ENCODE assay signal across 15 cellular contexts in genomic region chr6:129252377-129253071, GRCh38.
DNase-seq lines count a peak whose midpoint lies in the region; ATAC-seq, FAIRE-seq and TF ChIP-seq lines count a peak whose summit lies in the region.
"Had no signal": no experiment of that assay in that cellular context is flagged by ENCODE, and none has a peak within 500 bp of the region (broad histone marks: within the 10 kb centered on the region; RNA-seq: fewer than 3 reads in every experiment).

No MANE protein-coding gene starts in this region.

- ATAC-seq in body of pancreas: no peak
- no peak for ATAC-seq in HG02571 (IDR thresholded peaks at IDR 0.05; ENCODE audit: unreplicated experiment)

- no peak for TF ChIP-seq POLR2A in body of pancreas (IDR thresholded peaks at IDR 0.05)

- H3K4me2 ChIP-seq in OCI-LY3 (ENCODE audit: low read length) (peak overlapping the region; percentile 24; the same call in 1 of the 2 replicates), fibroblast of lung (ENCODE audit: extremely low read depth, insufficient read depth, low read length) (no peak overlapping the region)
- H3K4me2 ChIP-seq: BLaER1 had no signal

- H3K9me3 ChIP-seq in OCI-LY3 (ENCODE audit: insufficient read depth, low read length): no peaks in the 10 kb centered on the region
- H3K9me3 ChIP-seq in fibroblast of lung (ENCODE audit: control insufficient read depth, insufficient read depth, low read depth, low read length): no peaks in the 10 kb centered on the region
- no peaks in the 10 kb centered on the region for H3K9me3 ChIP-seq in small intestine (ENCODE audit: control insufficient read depth, low read depth)
- H3K9me3 ChIP-seq in body of pancreas: no peaks in the 10 kb centered on the region
- H3K9me3 ChIP-seq: BLaER1, gastrocnemius medialis, lower lobe of right lung, prostate gland, thoracic aorta had no signal

- H3K36me3 ChIP-seq in OCI-LY3 (replicated peaks; ENCODE audit: low read depth, low read length) (no peaks in the 10 kb centered on the region), fibroblast of lung (ENCODE audit: control insufficient read depth, insufficient read depth, low read length) (no peaks in the 10 kb centered on the region), small intestine (ENCODE audit: control insufficient read depth in 2 of 2, insufficient read depth in 2 of 2, low read length in 2 of 2) (no peaks in the 10 kb centered on the region), body of pancreas (replicated peaks in 1 of 2; ENCODE audit: insufficient read depth in 1 of 2, low read depth in 2 of 2) (no peaks in the 10 kb centered on the region)
- H3K36me3 ChIP-seq: BLaER1, lower lobe of right lung, prostate gland, thoracic aorta had no signal

- no peaks in the 10 kb centered on the region for H3K79me2 ChIP-seq in OCI-LY3 (ENCODE audit: low read length)
- H3K79me2 ChIP-seq in fibroblast of lung (ENCODE audit: control insufficient read depth, insufficient read depth, low read length): no peaks in the 10 kb centered on the region

- 10 to 42% (median 24%) methylated on average over 6 of the region's 6 CpGs for WGBS in small intestine, 3 donors
- 16 to 25% methylated on average over 6 of the region's 6 CpGs for WGBS in body of pancreas, 2 donors

- H3K4me3 ChIP-seq in OCI-LY3 (ENCODE audit: low read length) (no peak overlapping the region), fibroblast of lung (replicated peaks in 1 of 4; ENCODE audit: control extremely low read depth in 1 of 4, insufficient read depth in 1 of 4, low read depth in 3 of 4, low read length in 4 of 4) (no peak overlapping the region), small intestine (ENCODE audit: low read depth in 1 of 2, low read length in 2 of 2) (no peak overlapping the region), body of pancreas (no peak overlapping the region)
- H3K4me3 ChIP-seq: BLaER1, gastrocnemius medialis, lower lobe of right lung, prostate gland, thoracic aorta had no signal

- intact Hi-C loops in body of pancreas (cut with DNase I): no loop called here

- DNase-seq in ELR (ENCODE audit: low read depth) (peak; percentile 39), fibroblast of lung (ENCODE audit: low read depth in 2 of 2) (peak; percentile 36 to 57), small intestine (peak; percentile 65), body of pancreas (no peak)
- DNase-seq in activated CD4-positive, alpha-beta T cell treated with anti-CD3 and anti-CD28 coated beads, Interleukin-2, amount 50 U/mL, for 48 hours: no peak
- DNase-seq: activated effector memory CD4-positive, alpha-beta T cell treated with Interleukin-2 at 50 U/mL for 16 hours; gastrocnemius medialis; lower lobe of right lung; NCI-H1436 treated with DMSO at 0.1 percent for 48 hours had no signal

- H3K9ac ChIP-seq in OCI-LY3 (ENCODE audit: low read length) (no peak overlapping the region), fibroblast of lung (ENCODE audit: insufficient read depth, low read length) (no peak overlapping the region)
- H3K9ac ChIP-seq: BLaER1 had no signal

- H3K27me3 ChIP-seq in OCI-LY3 (ENCODE audit: low read depth, low read length): peaks cover 9% of the 10 kb centered on the region
- H3K27me3 ChIP-seq in fibroblast of lung (ENCODE audit: control insufficient read depth, insufficient read depth, low read length): no peaks in the 10 kb centered on the region
- no peaks in the 10 kb centered on the region for H3K27me3 ChIP-seq in small intestine (ENCODE audit: control insufficient read depth in 2 of 2, insufficient read depth in 2 of 2, low read length in 2 of 2)
- H3K27me3 ChIP-seq in body of pancreas: no peaks in the 10 kb centered on the region
- H3K27me3 ChIP-seq: BLaER1, gastrocnemius medialis had no signal

- H4K20me1 ChIP-seq in OCI-LY3 (ENCODE audit: insufficient read depth, low read length): no peaks in the 10 kb centered on the region
- H4K20me1 ChIP-seq in fibroblast of lung (ENCODE audit: control insufficient read depth, extremely low read depth, insufficient read depth, low read length): no peaks in the 10 kb centered on the region
- H4K20me1 ChIP-seq: BLaER1 had no signal

- no peak for TF ChIP-seq CTCF in OCI-LY3 (IDR thresholded peaks at IDR 0.05; ENCODE audit: low read depth, low read length)
- no peak for TF ChIP-seq CTCF in fibroblast of lung (conservative IDR thresholded peaks at IDR 0.05 in 1 of 2, IDR thresholded peaks at IDR 0.05 in 1 of 2; ENCODE audit: low read depth in 1 of 2, low read length in 2 of 2)
- TF ChIP-seq CTCF in body of pancreas (IDR thresholded peaks at IDR 0.05): peak in 1 of 7 experiments; percentile 28

- H2AFZ ChIP-seq in OCI-LY3 (ENCODE audit: low read depth, low read length) (no peak overlapping the region), fibroblast of lung (ENCODE audit: low read length) (no peak overlapping the region)

- H3K4me1 ChIP-seq in OCI-LY3 (ENCODE audit: low read length): no peaks in the 10 kb centered on the region
- no peaks in the 10 kb centered on the region for H3K4me1 ChIP-seq in fibroblast of lung (ENCODE audit: control insufficient read depth, extremely low read depth, insufficient read depth, low read length)
- H3K4me1 ChIP-seq in small intestine (ENCODE audit: control insufficient read depth in 2 of 2, insufficient read depth in 1 of 2, low read depth in 1 of 2, low read length in 1 of 2): no peaks in the 10 kb centered on the region
- peaks cover 4% of the 10 kb centered on the region for H3K4me1 ChIP-seq in body of pancreas
- H3K4me1 ChIP-seq: BLaER1, gastrocnemius medialis, prostate gland had no signal

- H3K27ac ChIP-seq in OCI-LY3 (ENCODE audit: low read length) (no peak overlapping the region), fibroblast of lung (ENCODE audit: insufficient read depth, low read length) (no peak overlapping the region), small intestine (ENCODE audit: low read depth in 1 of 2, low read length in 1 of 2) (no peak overlapping the region), body of pancreas (no peak overlapping the region)
- H3K27ac ChIP-seq: BLaER1, gastrocnemius medialis, lower lobe of right lung, prostate gland, thoracic aorta had no signal

- peak; percentile 59 for FAIRE-seq in small intestine (lab: Jason Lieb, UNC)
- FAIRE-seq: H54 had no signal

Comparison
In these comparisons a context has a peak if more than half of its experiments do, and no peak if none do; other contexts are left out.
1. DNase-seq: peak in ELR (single experiment), fibroblast of lung (2 of 2) and small intestine (single experiment); none in body of pancreas (0 of 4) and activated CD4-positive, alpha-beta T cell treated with anti-CD3 and anti-CD28 coated beads, Interleukin-2, amount 50 U/mL, for 48 hours (0 of 2).